ENCODE assay signal across 9 cellular contexts in genomic region chr19:10009269-10009665, GRCh38. TPM values are rescaled to one million over a fixed set of nuclear protein-coding genes. Genes with fewer than 3 reads are reported as not detected.
DNase-seq lines count a peak whose midpoint lies in the region; ATAC-seq and TF ChIP-seq lines count a peak whose summit lies in the region.
"Had no signal": no experiment of that assay in that cellular context is flagged by ENCODE, and none has a peak within 500 bp of the region (broad histone marks: within the 10 kb centered on the region; RNA-seq: fewer than 3 reads in every experiment).

No MANE protein-coding gene starts in this region.

- H3K27me3 Mint-ChIP-seq in naive thymus-derived CD8-positive, alpha-beta T cell: peaks cover 46 to 92% (median 62%) of the 10 kb centered on the region in 5 donors

- peak; percentile 20 to 52 for ATAC-seq in naive thymus-derived CD8-positive, alpha-beta T cell

- DNase-seq in GM10248 (ENCODE audit: extremely low spot score) (peak; percentile 67), erythroblast (lab: John Stamatoyannopoulos, UW) (peak; percentile 22 to 23), inferior parietal cortex (ENCODE audit: extremely low spot score) (no peak), hippocampal formation (lab: John Stamatoyannopoulos, UW) (no peak), NCI-H1417 treated with DMSO at 0.1 percent for 48 hours (lab: John Stamatoyannopoulos, UW) (no peak), NCI-H1092 (lab: John Stamatoyannopoulos, UW) (no peak)
- peak; percentile 42 for DNase-seq in activated CD4-positive, alpha-beta T cell treated with anti-CD3 and anti-CD28 coated beads, Interleukin-2, amount 50 U/mL, for 1 hour
- peak in 8 of 10 donors; percentile 12 to 53 (median 33) for DNase-seq in naive thymus-derived CD8-positive, alpha-beta T cell

- peak overlapping the region in 2 of 10 donors; percentile 8 to 29 for H3K4me3 Mint-ChIP-seq in naive thymus-derived CD8-positive, alpha-beta T cell

- CTCF ChIA-PET in GM10248 (lab: Yijun Ruan, JAX): interaction anchor here (1.4 kb wide), 1 partner anchor 9 kb away, joined by 5 read pairs; no protein-coding TSS in a partner anchor

- peaks cover 0 to 7% (median 0%) of the 10 kb centered on the region in 9 donors for H3K9me3 Mint-ChIP-seq in naive thymus-derived CD8-positive, alpha-beta T cell

- no peak for TF ChIP-seq CTCF in GM10248 (IDR thresholded peaks at IDR 0.05; ENCODE audit: control extremely low read depth, extremely low read depth, low read depth, missing control alignments)

- peaks cover 11 to 20% (median 16%) of the 10 kb centered on the region in 4 donors for H3K4me1 Mint-ChIP-seq in naive thymus-derived CD8-positive, alpha-beta T cell

- no peak for TF ChIP-seq POLR2A in erythroblast (IDR thresholded peaks at IDR 0.05; ENCODE audit: low read length)

- POLR2A ChIA-PET in GM10248 (lab: Yijun Ruan, JAX): no interaction called here
- POLR2A ChIA-PET in naive thymus-derived CD8-positive, alpha-beta T cell (lab: Charles Lee): no interaction called here

- H3K27ac Mint-ChIP-seq in naive thymus-derived CD8-positive, alpha-beta T cell: no peak overlapping the region

- H3K36me3 Mint-ChIP-seq in naive thymus-derived CD8-positive, alpha-beta T cell: peaks cover 0 to 15% (median 10%) of the 10 kb centered on the region in 3 donors

RNA-seq across cellular contexts. Expression of gene COL5A3, which starts 1.0 kb away (rescaled TPM):
- total RNA-seq in naive thymus-derived CD8-positive, alpha-beta T cell: not detected
- not detected for polyA plus RNA-seq in naive thymus-derived CD8-positive, alpha-beta T cell

RNA-seq across cellular contexts. Expression of gene RDH8, which starts 4.0 kb away (rescaled TPM):
- not detected for total RNA-seq in naive thymus-derived CD8-positive, alpha-beta T cell
- not detected for polyA plus RNA-seq in naive thymus-derived CD8-positive, alpha-beta T cell
- total RNA-seq: dermis microvascular lymphatic vessel endothelial cell had no signal

Comparison
In these comparisons a context has a peak if more than half of its experiments do, and no peak if none do; other contexts are left out.
1. DNase-seq: peak in GM10248 (single experiment), activated CD4-positive, alpha-beta T cell treated with anti-CD3 and anti-CD28 coated beads, Interleukin-2, amount 50 U/mL, for 1 hour (single experiment), erythroblast (2 of 2) and naive thymus-derived CD8-positive, alpha-beta T cell (8 of 10); none in inferior parietal cortex (single experiment), hippocampal formation (0 of 2), NCI-H1417 treated with DMSO at 0.1 percent for 48 hours (single experiment) and NCI-H1092 (single experiment).